ENCODE assay signal across 1 cellular context in genomic region chr19:36638862-36639510, GRCh38.
A peak's percentile ranks its signal among the peaks of the same experiment; 100 is the strongest.
TF ChIP-seq lines count a peak whose summit lies in the region.

No MANE protein-coding gene starts in this region.

TF ChIP-seq in HCT116, 20 proteins besides CTCF, POLR2A, EP300 and RAD21:
- TF ChIP-seq ZBTB33 (IDR thresholded peaks at IDR 0.05; ENCODE audit: extremely low read depth, insufficient replicate concordance, low read length): no peak
- no peak for TF ChIP-seq SRF (IDR thresholded peaks at IDR 0.05; ENCODE audit: low read depth)
- TF ChIP-seq, protein P1, sequence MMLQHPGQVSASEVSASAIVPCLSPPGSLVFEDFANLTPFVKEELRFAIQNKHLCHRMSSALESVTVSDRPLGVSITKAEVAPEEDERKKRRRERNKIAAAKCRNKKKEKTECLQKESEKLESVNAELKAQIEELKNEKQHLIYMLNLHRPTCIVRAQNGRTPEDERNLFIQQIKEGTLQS (IDR thresholded peaks at IDR 0.05): no peak
- peak; percentile 91 for TF ChIP-seq ZNF274 (IDR thresholded peaks at IDR 0.05; ENCODE audit: low read depth, low read length)
